ENCODE assay signal across 8 cellular contexts in the genomic region with DNA sequence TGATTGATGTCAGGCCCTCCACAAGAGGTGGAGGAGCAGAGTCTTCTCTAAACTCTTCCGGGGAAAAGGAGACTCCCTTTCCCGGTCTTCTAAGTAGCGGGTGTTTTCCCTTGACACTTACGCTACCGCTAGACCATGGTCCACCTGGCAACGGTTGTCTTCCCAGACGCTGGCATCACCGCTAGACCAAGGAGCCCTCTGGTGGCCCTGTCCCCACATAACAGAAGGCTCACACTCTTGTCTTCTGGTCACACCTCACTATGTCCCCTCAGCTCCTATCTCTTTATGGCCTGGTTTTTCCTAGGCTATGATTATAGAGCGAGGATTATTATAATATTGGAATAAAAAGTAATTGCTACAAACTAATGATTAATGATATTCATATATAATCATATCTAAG.
DNase-seq lines count a peak whose midpoint lies in the region; ATAC-seq, FAIRE-seq and TF ChIP-seq lines count a peak whose summit lies in the region.
"Not testable (repeated sequence)": the region's sequence is repeated elsewhere in the genome, so short reads cannot be mapped to it uniquely, and the experiment has no call there.

No MANE protein-coding gene starts in this region.

- not testable (repeated sequence) for H3K4me2 ChIP-seq in Loucy (ENCODE audit: low read depth, low read length, poor library complexity, severe bottlenecking)

- TF ChIP-seq CTCF in C4-2B (conservative IDR thresholded peaks at IDR 0.05) (peak; percentile 70), GM12873 (IDR thresholded peaks at IDR 0.05; ENCODE audit: insufficient read depth, low read depth, low read length, missing control alignments) (peak; percentile 55), Loucy (conservative IDR thresholded peaks at IDR 0.05; ENCODE audit: low read length) (peak; percentile 51), bronchial epithelial cell (IDR thresholded peaks at IDR 0.05; ENCODE audit: insufficient read depth, low read length, severe bottlenecking) (peak; percentile 8), kidney epithelial cell (IDR thresholded peaks at IDR 0.05; ENCODE audit: insufficient read depth, low read length, poor library complexity, severe bottlenecking) (peak; percentile 24), psoas muscle (IDR thresholded peaks at IDR 0.05) (peak; percentile 30)

- not testable (repeated sequence) for H3K27me3 ChIP-seq in Loucy (ENCODE audit: insufficient read depth, low read length, poor library complexity, severe bottlenecking); bronchial epithelial cell (ENCODE audit: control insufficient read depth, insufficient read depth, low read length); kidney epithelial cell (ENCODE audit: control insufficient read depth, insufficient read depth, low read length); psoas muscle (ENCODE audit: insufficient read depth in 3 of 3, low read length in 2 of 3)

- WGBS in psoas muscle, 3 donors = 34 to 50% (median 44%) methylated on average over 9 of the region's 9 CpGs

- not testable (repeated sequence) for H4K20me1 ChIP-seq in Loucy (ENCODE audit: insufficient read depth, low read length, poor library complexity, severe bottlenecking)

- intact Hi-C loops in psoas muscle (cut with DNase I) = not testable (repeated sequence)

- not testable (repeated sequence) for H3K27ac ChIP-seq in C4-2B, psoas muscle

- not testable (repeated sequence) for H2AFZ ChIP-seq in Loucy (ENCODE audit: low read length)

- not testable (repeated sequence) for ATAC-seq in psoas muscle

- H3K4me1 ChIP-seq in Loucy (ENCODE audit: insufficient read depth, low read length, poor library complexity, severe bottlenecking); psoas muscle: not testable (repeated sequence)

- not testable (repeated sequence) for FAIRE-seq in bronchial epithelial cell (lab: Jason Lieb, UNC)

- H3F3A ChIP-seq in Loucy (ENCODE audit: low read depth) = not testable (repeated sequence)

- peak; percentile 77 to 79 for DNase-seq in NCI-H524 (lab: John Stamatoyannopoulos, UW)
- DNase-seq in RPMI8226 = peak; percentile 23
- DNase-seq in bronchial epithelial cell (ENCODE audit: low read depth); kidney epithelial cell (ENCODE audit: low read depth); psoas muscle: not testable (repeated sequence)

- H3K4me3 ChIP-seq in Loucy (ENCODE audit: low read length, poor library complexity, severe bottlenecking); bronchial epithelial cell (ENCODE audit: low read depth, low read length); kidney epithelial cell (ENCODE audit: low read depth, low read length); psoas muscle: not testable (repeated sequence)

- H3K36me3 ChIP-seq in Loucy (ENCODE audit: insufficient read depth, low read length); bronchial epithelial cell (ENCODE audit: control insufficient read depth, insufficient read depth, low read length); kidney epithelial cell (ENCODE audit: control insufficient read depth, insufficient read depth, low read length); psoas muscle (ENCODE audit: insufficient read depth in 1 of 2, low read depth in 1 of 2): not testable (repeated sequence)

- not testable (repeated sequence) for H3K9me2 ChIP-seq in Loucy (replicated peaks; ENCODE audit: low read depth, low read length)

- not testable (repeated sequence) for H3K9ac ChIP-seq in Loucy (ENCODE audit: low read depth, low read length, poor library complexity, severe bottlenecking)

- H3K9me3 ChIP-seq in Loucy (ENCODE audit: insufficient read depth, low read depth, low read length); psoas muscle: not testable (repeated sequence)

- H3K79me2 ChIP-seq in Loucy (ENCODE audit: insufficient read depth, low read length) = not testable (repeated sequence)

Comparison
In these comparisons a context has a peak if more than half of its experiments do, and no peak if none do; other contexts are left out.
1. CTCF ChIP-seq: peak in every context shown above with its lines; median percentile 70 in C4-2B; 55 in GM12873; 51 in Loucy; 30 in psoas muscle; 24 in kidney epithelial cell; 8 in bronchial epithelial cell.